ENCODE assay signal across 8 cellular contexts in the genomic region with DNA sequence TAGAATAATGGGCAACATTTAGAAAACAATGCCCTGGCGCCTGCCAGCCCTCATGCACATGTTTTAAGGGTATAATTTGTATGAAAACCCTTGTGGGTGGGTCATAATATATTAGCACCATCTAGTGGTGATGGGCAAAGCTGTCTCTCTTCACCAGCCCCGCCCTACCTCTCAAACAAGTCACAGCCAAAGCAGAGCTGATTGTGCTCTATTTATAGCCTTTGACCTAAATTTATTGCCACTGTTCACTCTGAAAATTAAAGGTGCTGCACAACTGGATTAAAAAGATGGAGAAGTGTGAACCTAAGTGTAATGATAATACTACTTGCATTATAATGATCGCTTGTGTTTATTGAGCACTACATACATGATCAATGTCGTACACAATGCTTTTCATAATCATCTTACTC.
A peak's percentile ranks its signal among the peaks of the same experiment; 100 is the strongest.
DNase-seq lines count a peak whose midpoint lies in the region; ATAC-seq and TF ChIP-seq lines count a peak whose summit lies in the region.

No MANE protein-coding gene starts in this region.

- peaks cover 3% of the 10 kb centered on the region for H3K36me3 Mint-ChIP-seq in Calu3 (ENCODE audit: insufficient read depth, unreplicated experiment)

- H3K4me3 Mint-ChIP-seq in Calu3 (ENCODE audit: low read depth, unreplicated experiment): no peak overlapping the region

- peaks cover under 1% of the 10 kb centered on the region for H3K9me3 Mint-ChIP-seq in Calu3 (ENCODE audit: low read depth, unreplicated experiment)

- peak; percentile 86 for ATAC-seq in GM21360 (IDR thresholded peaks at IDR 0.05; ENCODE audit: unreplicated experiment)
- peak; percentile 81 for ATAC-seq in HG03571 (IDR thresholded peaks at IDR 0.05; ENCODE audit: unreplicated experiment)

- peak; percentile 60 for TF ChIP-seq CTCF in Calu3 (IDR thresholded peaks at IDR 0.05; ENCODE audit: unreplicated experiment)

- peaks cover 21% of the 10 kb centered on the region for H3K4me1 Mint-ChIP-seq in Calu3 (ENCODE audit: low read depth, unreplicated experiment)

- no TSS peak for BruUV-seq in Calu3 (replicated peaks; lab: Mats Ljungman, UMichigan)

- H3K27me3 Mint-ChIP-seq in Calu3 (ENCODE audit: unreplicated experiment): peaks cover 4% of the 10 kb centered on the region

- DNase-seq in Calu3: peak; percentile 53
- DNase-seq in NCI-H69 (lab: John Stamatoyannopoulos, UW): peak; percentile 89
- DNase-seq in activated CD4-positive, alpha-beta T cell treated with anti-CD3 and anti-CD28 coated beads, Interleukin-2, amount 50 U/mL, for 4 hours: peak; percentile 38 to 44
- peak; percentile 45 for DNase-seq in effector CD4-positive, alpha-beta T cell
- peak; percentile 90 for DNase-seq in medulla oblongata (ENCODE audit: extremely low spot score)
- DNase-seq in stimulated activated CD8-positive, alpha-beta memory T cell treated with anti-CD3 and anti-CD28 coated beads, Interleukin-7, amount 100 ng/mL, for 24 hours (ENCODE audit: low read depth): peak; percentile 18

- CTCF ChIA-PET in Calu3 (lab: Charles Lee): interaction anchor here (0.5 to 2.1 kb wide), 11 partner anchors 26 to 318 kb away, joined by 3 to 30 read pairs (median 4); no protein-coding TSS in a partner anchor

- H3K27ac Mint-ChIP-seq in Calu3 (ENCODE audit: unreplicated experiment): no peak overlapping the region

- intact Hi-C loops in Calu3 (cut with micrococcal nuclease; ENCODE audit: unreplicated experiment): loop anchor here (1.0 to 2.0 kb wide), 4 partner anchors 27 to 276 kb away; no protein-coding TSS in a partner anchor

Comparison
In these comparisons a context has a peak if more than half of its experiments do, and no peak if none do; other contexts are left out.
1. Peak in every context shown above with its lines: DNase-seq and ATAC-seq.
2. DNase-seq: peak in every context shown above with its lines; median percentile 90 in medulla oblongata; 89 in NCI-H69; 53 in Calu3; 45 in effector CD4-positive, alpha-beta T cell; 41 in activated CD4-positive, alpha-beta T cell treated with anti-CD3 and anti-CD28 coated beads, Interleukin-2, amount 50 U/mL, for 4 hours; 18 in stimulated activated CD8-positive, alpha-beta memory T cell treated with anti-CD3 and anti-CD28 coated beads, Interleukin-7, amount 100 ng/mL, for 24 hours.